ENCODE assay signal across 19 cellular contexts in the genomic region with DNA sequence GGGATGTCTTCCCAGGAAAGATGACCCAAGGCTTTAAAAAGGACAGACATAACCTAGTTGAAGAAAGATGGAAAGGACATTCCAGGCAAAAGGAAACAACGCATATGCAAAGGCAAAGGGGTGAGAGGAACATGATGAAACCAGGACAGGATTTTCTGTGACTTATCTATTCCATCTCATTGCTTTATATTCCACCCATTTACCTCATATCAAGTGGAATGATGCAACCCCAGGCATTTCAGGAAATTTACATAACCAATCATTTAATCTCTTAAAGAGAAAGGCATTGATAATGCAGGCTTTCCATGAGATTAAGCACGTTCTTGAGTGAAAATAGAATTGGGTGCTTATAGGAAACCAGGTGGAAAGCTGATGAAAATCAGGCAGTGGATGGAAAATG. TPM values are rescaled to one million over a fixed set of nuclear protein-coding genes. Genes with fewer than 3 reads are reported as not detected.
A peak's percentile ranks its signal among the peaks of the same experiment; 100 is the strongest.
DNase-seq lines count a peak whose midpoint lies in the region; ATAC-seq and TF ChIP-seq lines count a peak whose summit lies in the region.
"Had no signal": no experiment of that assay in that cellular context is flagged by ENCODE, and none has a peak within 500 bp of the region (broad histone marks: within the 10 kb centered on the region; RNA-seq: fewer than 3 reads in every experiment).

No MANE protein-coding gene starts in this region.

- H3K27me3 ChIP-seq in PC-9 (ENCODE audit: insufficient read depth, low read depth) (no peaks in the 10 kb centered on the region), sigmoid colon (no peaks in the 10 kb centered on the region), transverse colon (no peaks in the 10 kb centered on the region)
- H3K27me3 ChIP-seq: tibial nerve had no signal

- no peaks in the 10 kb centered on the region for H3K79me2 ChIP-seq in PC-9 (ENCODE audit: low read depth)

- no peak for ATAC-seq in HG03280 (IDR thresholded peaks at IDR 0.05; ENCODE audit: unreplicated experiment)
- ATAC-seq: CD8-positive, alpha-beta T cell; stimulated activated effector memory CD8-positive, alpha-beta T cell treated with anti-CD3 and anti-CD28 coated beads, Interleukin-12 subunit alpha, Interleukin-12 subunit beta, amount 100 ng/mL, for 72 hours had no signal

- POLR2A ChIA-PET in PC-9 (lab: Charles Lee; ENCODE audit: unreplicated experiment): no interaction called here

- H3K36me3 ChIP-seq in PC-9 (ENCODE audit: low read depth): no peaks in the 10 kb centered on the region
- peaks cover 0 to 17% (median 0%) of the 10 kb centered on the region in 4 donors for H3K36me3 ChIP-seq in sigmoid colon
- no peaks in the 10 kb centered on the region for H3K36me3 ChIP-seq in transverse colon
- H3K36me3 ChIP-seq: HAP-1 had no signal

- DNase-seq in PC-9 (peak in 1 of 2 experiments; percentile 52), iris pigment epithelial cell (ENCODE audit: low read depth) (peak; percentile 56), sigmoid colon (no peak), transverse colon (no peak), NCI-H1436 (lab: John Stamatoyannopoulos, UW) (no peak), head of caudate nucleus (no peak)
- DNase-seq: activated naive CD4-positive, alpha-beta T cell treated with anti-CD3 and anti-CD28 coated beads, Interleukin-2, amount 50 U/mL, for 16 hours; CD8-positive, alpha-beta T cell; DMS79; NCI-H2081 treated with DMSO at 0.1 percent for 48 hours; NCI-H510A; SHP77; stimulated activated CD4-positive, alpha-beta T cell treated with anti-CD3 and anti-CD28 coated beads, Interleukin-15, amount 100 ng/mL, for 24 hours; T-helper 1 cell had no signal

- H3K27ac ChIP-seq in C4-2B (peak overlapping the region; percentile 47; the same call in 1 of the 2 replicates), PC-9 (peak overlapping the region; percentile 51), sigmoid colon (peak overlapping the region; percentile 72 to 83 (median 76)), transverse colon (peak overlapping the region in 2 of 4 donors; percentile 60 to 81)

- peaks cover 4% of the 10 kb centered on the region for H3K9me3 ChIP-seq in PC-9 (ENCODE audit: insufficient read depth, low read depth)
- no peaks in the 10 kb centered on the region for H3K9me3 ChIP-seq in sigmoid colon
- H3K9me3 ChIP-seq in transverse colon: no peaks in the 10 kb centered on the region
- H3K9me3 ChIP-seq: HAP-1, tibial nerve had no signal

- TF ChIP-seq POLR2A in sigmoid colon (IDR thresholded peaks at IDR 0.05) (no peak), transverse colon (IDR thresholded peaks at IDR 0.05) (no peak)

- 0 out of 2 replicates have a peak, but pooled peaks cover 3% of the 10 kb centered on the region for H3F3A ChIP-seq in PC-9 (ENCODE audit: insufficient read depth, low read depth)

- WGBS in sigmoid colon, 2 donors: 85 to 93% methylated on average over 2 of the region's 2 CpGs
- 71 to 84% methylated on average over 2 of the region's 2 CpGs for WGBS in transverse colon (ENCODE audit: low coverage in 1 of 2), 2 donors

- H4K20me1 ChIP-seq in PC-9 (ENCODE audit: insufficient read depth): no peaks in the 10 kb centered on the region

- CTCF ChIA-PET in PC-9 (lab: Charles Lee): no interaction called here

- in situ Hi-C loops in transverse colon (cut with MboI; ENCODE audit: low pct_ligation_motif_present in 1 of 4, low pct_unique_long_range_greater_than_20kb in 1 of 4, low sequenced_read_pairs in 3 of 4): loop anchor here (10.0 to 25.0 kb wide), 5 partner anchors 333 to 470 kb away; no protein-coding TSS in a partner anchor

- intact Hi-C loops in PC-9 (cut with micrococcal nuclease; ENCODE audit: unreplicated experiment) (no loop called here), sigmoid colon (cut with DNase I) (no loop called here), transverse colon (cut with DNase I; ENCODE audit: low total_unique reads) (loop anchor here (5.0 kb wide), 1 partner anchor 95 kb away; a partner anchor contains a TSS), head of caudate nucleus (cut with DNase I) (loop anchor here (5.0 kb wide), 1 partner anchor 350 kb away; no protein-coding TSS in a partner anchor)

- H3K4me3 ChIP-seq in PC-9: no peak overlapping the region
- no peak overlapping the region for H3K4me3 ChIP-seq in sigmoid colon
- H3K4me3 ChIP-seq in transverse colon: no peak overlapping the region
- H3K4me3 ChIP-seq: HAP-1, tibial nerve had no signal

- H2AFZ ChIP-seq in PC-9: peak overlapping the region; percentile 14; the same call in 1 of the 2 replicates

- TF ChIP-seq EP300 in sigmoid colon (IDR thresholded peaks at IDR 0.05): no peak
- no peak for TF ChIP-seq EP300 in transverse colon (IDR thresholded peaks at IDR 0.05; ENCODE audit: low read depth)

- peaks cover 15% of the 10 kb centered on the region for H3K4me1 ChIP-seq in PC-9 (replicated peaks; ENCODE audit: insufficient read depth)
- peaks cover 0 to 71% (median 58%) of the 10 kb centered on the region in 4 donors for H3K4me1 ChIP-seq in sigmoid colon
- H3K4me1 ChIP-seq in transverse colon: peaks cover 13 to 52% (median 22%) of the 10 kb centered on the region in 4 donors

- peak overlapping the region; percentile 44 for H3K4me2 ChIP-seq in PC-9

- no TSS peak for BruUV-seq in PC-9 (replicated peaks; lab: Mats Ljungman, UMichigan)

- H3K9me2 ChIP-seq in PC-9 (ENCODE audit: insufficient read depth): no peaks in the 10 kb centered on the region

- TF ChIP-seq CTCF in C4-2B (conservative IDR thresholded peaks at IDR 0.05) (no peak), PC-9 (conservative IDR thresholded peaks at IDR 0.05) (no peak), sigmoid colon (IDR thresholded peaks at IDR 0.05) (no peak), transverse colon (IDR thresholded peaks at IDR 0.05) (no peak)

RNA-seq across cellular contexts. Expression of a gene that starts 13.0 kb away (rescaled TPM):
- total RNA-seq in PC-9 (2021) (2.6 TPM in 2 replicates), sigmoid colon (10 to 100 TPM; 22.9 to 45.7 (median 35.7) TPM), transverse colon (10 to 100 TPM in 3 of 4 donors, 1 to 10 TPM in 1; 9.1 to 27.1 (median 18.1) TPM)
- polyA plus RNA-seq in sigmoid colon: 1 to 10 TPM in 1 of 3 donors, under 1 TPM in 2; 0.60 to 8.8 (median 0.69) TPM

Comparison
In these comparisons a context has a peak if more than half of its experiments do, and no peak if none do; other contexts are left out.
1. intact Hi-C loops: an anchor here in transverse colon (5.0 kb wide) and head of caudate nucleus (5.0 kb wide); none called in PC-9 and sigmoid colon.